Comparison of ENCODE assay signal across 22 cellular contexts in the genomic region with DNA sequence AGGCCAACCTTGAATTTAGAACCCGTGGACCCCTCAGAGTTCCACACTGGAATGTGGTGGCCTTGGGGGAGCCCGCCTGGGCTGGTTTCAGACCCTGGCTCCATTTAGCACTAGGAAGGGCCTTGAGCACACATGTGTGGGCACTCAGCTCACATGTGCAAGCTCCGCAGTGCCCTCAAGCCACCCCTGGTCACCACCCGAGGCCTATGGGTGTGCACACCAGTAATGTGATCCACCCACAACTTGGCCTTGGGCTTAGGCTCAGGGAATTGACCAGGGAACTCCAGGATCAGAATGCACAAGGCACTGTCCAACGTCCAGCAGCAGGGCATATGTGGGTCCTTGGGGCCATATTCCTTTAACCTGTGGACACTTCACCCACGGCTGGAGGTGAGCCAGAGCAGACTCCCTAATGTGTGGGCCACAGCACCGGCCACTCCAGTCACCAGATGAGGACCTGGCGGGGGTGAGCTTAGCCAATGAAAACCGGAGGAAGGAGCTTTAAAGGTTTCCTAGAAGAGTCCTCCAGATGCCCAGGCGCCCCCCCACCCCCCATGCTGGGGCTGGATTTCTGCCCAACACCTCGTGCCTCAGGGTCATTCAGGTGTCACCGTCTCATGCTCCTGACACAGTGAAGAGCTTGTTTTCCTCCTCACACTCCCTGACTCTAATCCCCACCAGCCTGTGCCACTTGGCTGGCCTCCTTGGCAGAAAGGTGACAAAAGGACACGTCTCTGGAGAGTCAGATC.
DNase-seq lines count a peak whose midpoint lies in the region; ATAC-seq and TF ChIP-seq lines count a peak whose summit lies in the region.
"Had no signal": no experiment of that assay in that cellular context is flagged by ENCODE, and none has a peak within 500 bp of the region (broad histone marks: within the 10 kb centered on the region; RNA-seq: fewer than 3 reads in every experiment).

No MANE protein-coding gene starts in this region.

- intact Hi-C loops in thyroid gland (cut with DNase I), result no loop called here

- TF ChIP-seq POLR2A in thyroid gland (IDR thresholded peaks at IDR 0.05) (peak in 1 of 2 donors; percentile 52), tibial nerve (IDR thresholded peaks at IDR 0.05) (no peak)

- no peak for TF ChIP-seq EP300 in tibial nerve (IDR thresholded peaks at IDR 0.05)

- H3K36me3 ChIP-seq in esophagus (ENCODE audit: control insufficient read depth in 2 of 2, insufficient read depth in 2 of 2, low read length in 1 of 2) (no peaks in the 10 kb centered on the region), mesodermal cell (ENCODE audit: control insufficient read depth, insufficient read depth, low read length) (no peaks in the 10 kb centered on the region), thyroid gland (no peaks in the 10 kb centered on the region), tibial nerve (no peaks in the 10 kb centered on the region)
- H3K36me3 ChIP-seq: BE2C had no signal

- ATAC-seq in GM18519 (IDR thresholded peaks at IDR 0.05; ENCODE audit: low FRiP score, unreplicated experiment) (no peak), HG03565 (IDR thresholded peaks at IDR 0.05; ENCODE audit: unreplicated experiment) (no peak)
- ATAC-seq: GM12878 had no signal

- 67 to 72% methylated on average over 13 of the region's 13 CpGs for WGBS in esophagus, 2 donors
- 92 to 95% methylated on average over 10 to 13 of the region's 13 CpGs for WGBS in mesodermal cell (ENCODE audit: insufficient coverage in 2 of 2), 2 experiments
- 47 to 55% methylated on average over 8 to 11 of the region's 13 CpGs for WGBS in thyroid gland, 2 donors
- WGBS in tibial nerve, 2 donors, result 80 to 81% methylated on average over 12 to 13 of the region's 13 CpGs

- DNase-seq in DMS 273 (lab: John Stamatoyannopoulos, UW; ENCODE audit: unreplicated experiment), result peak; percentile 34
- DNase-seq in DMS 273 treated with DMSO at 0.1 percent for 48 hours (lab: John Stamatoyannopoulos, UW), result no peak
- DNase-seq in thyroid gland, result peak; percentile 96 to 97
- no peak for DNase-seq in tibial nerve (ENCODE audit: low spot score in 2 of 2)
- DNase-seq: BE2C, endodermal cell, GF-D8, HCEC 1CT, islet precursor cell, NCI-H187 treated with DMSO at 0.1 percent for 48 hours, NCI-H69, occipital lobe, OCI-M1, T1000 had no signal

- H3K4me1 ChIP-seq in esophagus (ENCODE audit: control insufficient read depth in 2 of 2, insufficient read depth in 2 of 2, low read length in 1 of 2), result peaks cover 5 to 30% of the 10 kb centered on the region in 2 donors
- peaks cover 23% of the 10 kb centered on the region for H3K4me1 ChIP-seq in mesodermal cell (ENCODE audit: control insufficient read depth, insufficient read depth, low read length, poor library complexity, severe bottlenecking)
- H3K4me1 ChIP-seq in thyroid gland, result peaks cover 38 to 54% of the 10 kb centered on the region in 2 donors
- peaks cover 0 to 24% (median 0%) of the 10 kb centered on the region in 4 donors for H3K4me1 ChIP-seq in tibial nerve

- peak overlapping the region; percentile 64 to 73 for H3K27ac ChIP-seq in esophagus (ENCODE audit: low read depth in 2 of 2, low read length in 1 of 2)
- H3K27ac ChIP-seq in mesodermal cell (ENCODE audit: low read depth, low read length, severe bottlenecking), result peak overlapping the region; percentile 10
- peak overlapping the region; percentile 79 to 94 (median 86) for H3K27ac ChIP-seq in thyroid gland
- no peak overlapping the region for H3K27ac ChIP-seq in tibial nerve
- H3K27ac ChIP-seq: 22Rv1, SK-N-MC had no signal

- H3K9me3 ChIP-seq in esophagus (ENCODE audit: control insufficient read depth in 2 of 2, insufficient read depth in 1 of 2, low read depth in 1 of 2, low read length in 1 of 2) (no peaks in the 10 kb centered on the region), mesodermal cell (ENCODE audit: control insufficient read depth, low read length) (no peaks in the 10 kb centered on the region), thyroid gland (no peaks in the 10 kb centered on the region), tibial nerve (no peaks in the 10 kb centered on the region)
- H3K9me3 ChIP-seq: BE2C had no signal

- H3K27me3 ChIP-seq in esophagus (ENCODE audit: control insufficient read depth in 1 of 2, insufficient read depth in 2 of 2, low read length in 2 of 2) (no peaks in the 10 kb centered on the region), thyroid gland (no peaks in the 10 kb centered on the region), tibial nerve (no peaks in the 10 kb centered on the region)
- H3K27me3 ChIP-seq: BE2C, hepatocyte had no signal

- TF ChIP-seq CTCF in thyroid gland (IDR thresholded peaks at IDR 0.05) (no peak), tibial nerve (IDR thresholded peaks at IDR 0.05) (no peak)

- H3K4me3 ChIP-seq in esophagus (ENCODE audit: low read depth in 1 of 2, low read length in 2 of 2), result no peak overlapping the region
- no peak overlapping the region for H3K4me3 ChIP-seq in mesodermal cell (ENCODE audit: extremely low read depth, insufficient read depth, low read length, poor library complexity, severe bottlenecking)
- no peak overlapping the region for H3K4me3 ChIP-seq in thyroid gland (replicated peaks in 1 of 3)
- H3K4me3 ChIP-seq in tibial nerve, result no peak overlapping the region
- H3K4me3 ChIP-seq: GM12878, hepatocyte, SK-N-MC had no signal

Comparison
In these comparisons a context has a peak if more than half of its experiments do, and no peak if none do; other contexts are left out.
1. DNase-seq: peak in DMS 273 (single experiment) and thyroid gland (2 of 2); none in DMS 273 treated with DMSO at 0.1 percent for 48 hours (single experiment) and tibial nerve (0 of 2).
2. H3K27ac ChIP-seq: peak in esophagus (2 of 2), mesodermal cell (single experiment) and thyroid gland (3 of 3); none in tibial nerve (0 of 4).